In the genomic region with DNA sequence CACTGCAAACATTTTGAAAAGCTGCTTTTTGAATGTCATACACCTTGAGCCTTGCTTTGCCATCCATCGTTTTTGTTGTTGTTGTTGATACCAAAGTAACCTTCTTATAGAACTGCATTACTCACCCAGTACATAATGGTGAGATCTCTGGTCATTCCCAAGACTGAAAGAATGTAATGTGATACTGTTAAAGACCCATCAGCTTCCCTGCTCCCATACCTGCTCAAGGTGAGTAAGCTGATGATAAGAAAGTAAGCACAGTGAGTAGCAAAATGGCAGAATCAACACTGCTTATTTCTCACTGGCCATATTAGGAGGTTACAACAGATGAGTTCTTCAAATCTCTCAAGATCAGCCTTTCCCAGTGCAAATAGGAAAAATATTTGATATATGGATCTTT, we compare ENCODE assay signal across 19 cellular contexts.
"Had no signal": no experiment of that assay in that cellular context is flagged by ENCODE, and none has a peak within 500 bp of the region (broad histone marks: within the 10 kb centered on the region; RNA-seq: fewer than 3 reads in every experiment).

No MANE protein-coding gene starts in this region.

- H3K27me3 ChIP-seq: hepatocyte, right atrium auricular region, stomach, transverse colon had no signal

- H3K4me3 Mint-ChIP-seq: effector memory CD8-positive, alpha-beta T cell; mesothelial cell of epicardium; natural killer cell; neural crest cell had no signal

- H2AFZ ChIP-seq: hepatocyte had no signal

- H3K36me3 ChIP-seq: right atrium auricular region, stomach, thoracic aorta, transverse colon had no signal

- H3K27ac ChIP-seq: hepatocyte, right atrium auricular region, stomach, thoracic aorta, transverse colon had no signal

- DNase-seq: effector memory CD8-positive, alpha-beta T cell; foreskin melanocyte; head of caudate nucleus; kidney glomerular epithelial cell; natural killer cell; posterior cingulate gyrus; small intestine; stimulated activated CD4-positive, alpha-beta T cell treated with anti-CD3 and anti-CD28 coated beads, Interleukin-12 subunit alpha, Interleukin-12 subunit beta, amount 100 ng/mL, for 4 hours; stimulated activated naive CD4-positive, alpha-beta T cell; stomach; substantia nigra; transverse colon had no signal

- H3K4me2 ChIP-seq: hepatocyte had no signal

- H3K9me3 ChIP-seq: right atrium auricular region, stomach, thoracic aorta, transverse colon had no signal

- H3K27me3 Mint-ChIP-seq: effector memory CD8-positive, alpha-beta T cell had no signal

- H3K4me1 ChIP-seq: right atrium auricular region, stomach, transverse colon had no signal

- ATAC-seq: effector memory CD8-positive, alpha-beta T cell; left lobe of liver; natural killer cell had no signal

- H3K4me3 ChIP-seq: hepatocyte, right atrium auricular region, stomach, thoracic aorta, transverse colon had no signal

- H3K9me3 Mint-ChIP-seq: mesothelial cell of epicardium, neural crest cell had no signal

- H3K4me1 Mint-ChIP-seq: mesothelial cell of epicardium, natural killer cell, neural crest cell had no signal

- FAIRE-seq: islet of Langerhans, small intestine had no signal

- H3K79me2 ChIP-seq: hepatocyte had no signal

- H3K27ac Mint-ChIP-seq: effector memory CD8-positive, alpha-beta T cell; mesothelial cell of epicardium; natural killer cell had no signal

- H3K36me3 Mint-ChIP-seq: mesothelial cell of epicardium, natural killer cell had no signal
